Comparison of ENCODE assay signal across 8 cellular contexts in the genomic region with DNA sequence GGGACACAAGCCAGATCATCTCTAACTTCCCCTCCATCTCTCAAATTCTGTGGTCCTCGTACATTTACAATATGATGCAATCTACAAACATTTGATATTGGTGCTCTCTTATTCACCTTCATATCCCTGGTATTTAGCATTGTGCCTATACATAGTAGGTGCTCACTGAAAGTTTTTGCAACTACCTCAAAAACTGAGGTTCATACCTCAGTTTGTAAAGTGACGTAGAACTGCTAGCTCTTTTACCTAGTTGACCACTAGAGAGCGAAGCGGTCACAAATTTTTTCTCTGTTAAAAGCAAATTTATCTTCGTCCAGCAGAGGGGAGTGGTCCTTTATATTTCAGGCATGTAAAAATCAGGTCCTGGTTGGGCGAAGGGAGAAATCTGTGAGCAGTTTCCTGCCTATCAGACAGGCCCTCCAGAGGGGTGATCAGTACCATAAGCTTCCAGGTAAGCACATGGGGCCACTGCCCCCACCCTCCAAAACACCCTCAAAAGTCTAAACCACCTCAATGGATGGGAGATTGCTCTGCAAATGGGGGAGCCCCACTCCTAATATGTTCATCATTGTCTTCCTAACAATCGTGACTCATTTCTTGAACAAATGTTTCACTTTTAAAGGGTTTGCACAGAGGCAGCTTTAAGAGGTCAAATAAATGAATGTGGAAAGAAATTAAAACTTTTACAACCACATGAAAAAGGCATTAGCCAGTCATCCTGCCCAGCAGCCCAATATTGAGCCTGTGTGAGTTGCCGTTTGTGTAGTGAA. TPM values are rescaled to one million over a fixed set of nuclear protein-coding genes. Genes with fewer than 3 reads are reported as not detected.
A peak's percentile ranks its signal among the peaks of the same experiment; 100 is the strongest.
DNase-seq lines count a peak whose midpoint lies in the region; ATAC-seq, FAIRE-seq and TF ChIP-seq lines count a peak whose summit lies in the region.

No MANE protein-coding gene starts in this region.

- TF ChIP-seq CTCF in CD14-positive monocyte (IDR thresholded peaks at IDR 0.05) = peak; percentile 55
- TF ChIP-seq CTCF in fibroblast of the aortic adventitia (IDR thresholded peaks at IDR 0.05; ENCODE audit: insufficient read depth, low read length) = peak; percentile 75
- peak; percentile 33 to 59 (median 40) for TF ChIP-seq CTCF in pancreas (IDR thresholded peaks at IDR 0.05)

- H3K27ac Mint-ChIP-seq in CD14-positive monocyte = peak overlapping the region in 1 of 7 donors; percentile 33
- H3K27ac Mint-ChIP-seq in activated CD4-positive, alpha-beta memory T cell treated with anti-CD3 and anti-CD28 coated beads for 36 hours = peak overlapping the region; percentile 40

- peaks cover 41 to 50% (median 45%) of the 10 kb centered on the region in 3 donors for H3K27me3 Mint-ChIP-seq in CD14-positive monocyte (ENCODE audit: low read depth in 3 of 3)
- H3K27me3 Mint-ChIP-seq in activated CD4-positive, alpha-beta memory T cell treated with anti-CD3 and anti-CD28 coated beads for 36 hours = peaks cover 11% of the 10 kb centered on the region

- H3K4me3 Mint-ChIP-seq in CD14-positive monocyte = peak overlapping the region in 1 of 2 donors; percentile 60
- no peak overlapping the region for H3K4me3 Mint-ChIP-seq in activated CD4-positive, alpha-beta memory T cell treated with anti-CD3 and anti-CD28 coated beads for 36 hours

- no peaks in the 10 kb centered on the region for H3K27me3 ChIP-seq in pancreas

- DNase-seq in CD14-positive monocyte (ENCODE audit: low spot score) (no peak), NCI-H345 (lab: John Stamatoyannopoulos, UW) (peak; percentile 62), fibroblast of the aortic adventitia (ENCODE audit: low read depth) (peak; percentile 87), pancreas (peak in 3 of 6 donors; percentile 25 to 60 (median 35)), KG1 (lab: John Stamatoyannopoulos, UW) (no peak)
- DNase-seq in activated CD4-positive, alpha-beta memory T cell treated with anti-CD3 and anti-CD28 coated beads for 36 hours = peak; percentile 63

- no peaks in the 10 kb centered on the region for H3K36me3 ChIP-seq in pancreas

- H3K9me3 Mint-ChIP-seq in CD14-positive monocyte = peaks cover 0 to 4% (median 0%) of the 10 kb centered on the region in 7 donors
- no peaks in the 10 kb centered on the region for H3K9me3 Mint-ChIP-seq in activated CD4-positive, alpha-beta memory T cell treated with anti-CD3 and anti-CD28 coated beads for 36 hours

- intact Hi-C loops in CD14-positive monocyte (cut with micrococcal nuclease) (no loop called here), pancreas (cut with DNase I) (no loop called here)
- intact Hi-C loops in activated CD4-positive, alpha-beta memory T cell treated with anti-CD3 and anti-CD28 coated beads for 36 hours (cut with micrococcal nuclease) = loop anchor here (1.0 kb wide), 2 partner anchors 12 to 33 kb away; no protein-coding TSS in a partner anchor

- H3K27ac ChIP-seq in pancreas = no peak overlapping the region

- H3K4me1 ChIP-seq in pancreas = peaks cover 0 to 12% (median 10%) of the 10 kb centered on the region in 3 donors

- H3K4me3 ChIP-seq in fibroblast of the aortic adventitia (ENCODE audit: low read depth, low read length) = no peak overlapping the region
- no peak overlapping the region for H3K4me3 ChIP-seq in pancreas

- H3K36me3 Mint-ChIP-seq in CD14-positive monocyte = peaks cover 0 to 1% of the 10 kb centered on the region in 2 donors
- H3K36me3 Mint-ChIP-seq in activated CD4-positive, alpha-beta memory T cell treated with anti-CD3 and anti-CD28 coated beads for 36 hours = no peaks in the 10 kb centered on the region

- no peak for FAIRE-seq in pancreas (lab: Jason Lieb, UNC)

- ATAC-seq in GM18517 (IDR thresholded peaks at IDR 0.05; ENCODE audit: unreplicated experiment) (peak; percentile 86), HG03139 (IDR thresholded peaks at IDR 0.05; ENCODE audit: unreplicated experiment) (peak; percentile 81), pancreas (peak; percentile 69 to 82 (median 77))

- H3K9me3 ChIP-seq in pancreas = no peaks in the 10 kb centered on the region

- POLR2A ChIA-PET in activated CD4-positive, alpha-beta memory T cell treated with anti-CD3 and anti-CD28 coated beads for 36 hours (lab: Charles Lee) = no interaction called here

- peaks cover 35% of the 10 kb centered on the region for H3K4me1 Mint-ChIP-seq in CD14-positive monocyte
- H3K4me1 Mint-ChIP-seq in activated CD4-positive, alpha-beta memory T cell treated with anti-CD3 and anti-CD28 coated beads for 36 hours (ENCODE audit: low read depth) = peaks cover 21% of the 10 kb centered on the region

- WGBS in pancreas, 2 donors = 25 to 26% methylated on average over 8 of the region's 8 CpGs

- CTCF ChIA-PET in activated CD4-positive, alpha-beta memory T cell treated with anti-CD3 and anti-CD28 coated beads for 36 hours (lab: Charles Lee) = interaction anchor here (1.0 to 3.9 kb wide), 10 partner anchors 8 to 347 kb away, joined by 3 to 33 read pairs (median 4); partner anchors contain the start of genes HLCS and RIPPLY3

RNA-seq across cellular contexts. Expression of gene HLCS, which starts 10.6 kb away (rescaled TPM):
- polyA plus RNA-seq in CD14-positive monocyte (1 to 10 TPM; 2.2 to 3.1 TPM), pancreas (1 to 10 TPM; 5.5 to 6.0 TPM)
- total RNA-seq in activated CD4-positive, alpha-beta memory T cell treated with anti-CD3 and anti-CD28 coated beads for 36 hours = 10 to 100 TPM; 12.7 to 17.5 TPM
- total RNA-seq in fibroblast of the aortic adventitia (ENCODE audit: low replicate concordance) (27.6 and 44.3 TPM in 2 replicates), pancreas (10 to 100 TPM; 10.4 to 14.0 (median 13.1) TPM)

RNA-seq across cellular contexts. Expression of gene RIPPLY3, which starts 29.4 kb away (rescaled TPM):
- polyA plus RNA-seq in CD14-positive monocyte = not detected
- total RNA-seq in activated CD4-positive, alpha-beta memory T cell treated with anti-CD3 and anti-CD28 coated beads for 36 hours = under 1 TPM; 0.26 to 0.27 TPM
- not detected in 2 replicates for total RNA-seq in fibroblast of the aortic adventitia (ENCODE audit: low replicate concordance)
- under 1 TPM in 1 of 6 donors, not detected in 5; 0.09 TPM for total RNA-seq in pancreas
- under 1 TPM; 0.11 to 0.26 TPM for polyA plus RNA-seq in pancreas

Comparison
In these comparisons a context has a peak if more than half of its experiments do, and no peak if none do; other contexts are left out.
1. DNase-seq: peak in NCI-H345 (single experiment), activated CD4-positive, alpha-beta memory T cell treated with anti-CD3 and anti-CD28 coated beads for 36 hours (single experiment) and fibroblast of the aortic adventitia (single experiment); none in CD14-positive monocyte (single experiment) and KG1 (single experiment).
2. Peak in every context shown above with its lines, with median percentiles within 50 percentile points of each other: CTCF ChIP-seq and ATAC-seq.